In genomic region chr14:51592836-51593235, GRCh38 we compare ENCODE assay signal across 1 cellular context.
TF ChIP-seq lines count a peak whose summit lies in the region.

No MANE protein-coding gene starts in this region.

TF ChIP-seq in GM12878, 131 proteins besides CTCF, POLR2A, EP300 and RAD21 (continued from another document):
- TF ChIP-seq RELB (IDR thresholded peaks at IDR 0.05; ENCODE audit: low read depth) (no peak), CREM (IDR thresholded peaks at IDR 0.05; ENCODE audit: low read depth) (no peak), JUNB (IDR thresholded peaks at IDR 0.05) (peak; percentile 68), NFIC (IDR thresholded peaks at IDR 0.05; ENCODE audit: low read depth, low read length) (peak; percentile 27; the same call in 1 of the 2 replicates), SMARCA5 (IDR thresholded peaks at IDR 0.05) (no peak), TCF7 (IDR thresholded peaks at IDR 0.05; ENCODE audit: borderline replicate concordance) (peak; percentile 94), REST (IDR thresholded peaks at IDR 0.05; ENCODE audit: low read depth, low read length) (no peak), CEBPZ (IDR thresholded peaks at IDR 0.05; ENCODE audit: low read depth, low read length) (no peak), NFYA (IDR thresholded peaks at IDR 0.05; ENCODE audit: borderline replicate concordance, low read depth, low read length) (no peak), SUPT20H (IDR thresholded peaks at IDR 0.05; ENCODE audit: borderline replicate concordance, control insufficient read depth, low read depth, low read length) (no peak)
TF ChIP-seq in GM12878: peak in this region for 5.
